21 cellular contexts compared by ENCODE assay signal in the genomic region with DNA sequence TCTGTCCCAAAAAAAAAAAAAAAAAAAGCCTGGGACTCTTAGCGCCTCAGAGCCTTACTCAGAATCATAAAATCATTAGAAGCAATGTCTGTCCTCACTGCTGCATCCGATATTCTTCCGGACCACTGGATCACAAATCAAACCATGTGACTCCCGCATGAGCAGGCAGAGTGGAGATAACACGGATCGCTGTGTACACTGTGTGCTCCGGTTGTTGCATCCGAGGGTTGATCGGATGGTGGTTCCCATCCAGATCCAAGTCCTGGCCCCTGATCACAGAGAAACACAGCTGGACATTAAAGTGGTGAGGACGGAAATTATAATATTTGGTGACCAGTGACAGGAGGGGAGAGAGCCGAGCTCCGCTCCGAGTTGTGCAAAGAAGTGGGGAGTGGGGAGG. TPM values are rescaled to one million over a fixed set of nuclear protein-coding genes. Genes with fewer than 3 reads are reported as not detected.
DNase-seq lines count a peak whose midpoint lies in the region; ATAC-seq and TF ChIP-seq lines count a peak whose summit lies in the region.
"Had no signal": no experiment of that assay in that cellular context is flagged by ENCODE, and none has a peak within 500 bp of the region (broad histone marks: within the 10 kb centered on the region; RNA-seq: fewer than 3 reads in every experiment).

No MANE protein-coding gene starts in this region.

- peak overlapping the region; percentile 32 for H3K4me3 ChIP-seq in endocrine pancreas (ENCODE audit: control insufficient read depth, insufficient read depth, low read length)
- no peak overlapping the region for H3K4me3 ChIP-seq in lower lobe of right lung
- H3K4me3 ChIP-seq: GM12878 had no signal

- H3K9me3 ChIP-seq in endocrine pancreas (ENCODE audit: control insufficient read depth, low read length) (no peaks in the 10 kb centered on the region), lower lobe of right lung (no peaks in the 10 kb centered on the region)

- ATAC-seq in lower lobe of right lung = no peak
- ATAC-seq in GM21381 (IDR thresholded peaks at IDR 0.05; ENCODE audit: unreplicated experiment) = no peak
- no peak for ATAC-seq in GM18502 (IDR thresholded peaks at IDR 0.05; ENCODE audit: poor library complexity, unreplicated experiment)
- ATAC-seq: activated CD8-positive, alpha-beta memory T cell treated with anti-CD3 and anti-CD28 coated beads, Interleukin-2, amount 10 ng/mL, durations not matched to agents 7 days and 5 days; CD8-positive, alpha-beta T cell; foreskin keratinocyte; GM12878; HCT116; natural killer cell; stimulated activated naive B cell treated with anti-CD40 and anti-IgM and Interleukin-4, amounts not matched to agents 10 μg/mL and 1 μg/mL and 100 μg/mL, for 72 hours had no signal

- intact Hi-C loops in lower lobe of right lung (cut with DNase I) = no loop called here

- H3K9ac ChIP-seq in endocrine pancreas (ENCODE audit: control insufficient read depth, insufficient read depth, low read length) = no peak overlapping the region

- no peak overlapping the region for H3K27ac ChIP-seq in lower lobe of right lung
- H3K27ac ChIP-seq: foreskin keratinocyte had no signal

- H3K36me3 ChIP-seq in endocrine pancreas (ENCODE audit: control insufficient read depth, insufficient read depth, low read length) = no peaks in the 10 kb centered on the region
- peaks cover 13% of the 10 kb centered on the region for H3K36me3 ChIP-seq in lower lobe of right lung

- in situ Hi-C loops in ACHN (cut with HindIII; ENCODE audit: low pct_ligation_motif_present, low pct_unique_long_range_greater_than_20kb, low sequenced_read_pairs) = no loop called here

- peak; percentile 13 for DNase-seq in D341Med (ENCODE audit: low spot score)
- DNase-seq in NCI-H2171 treated with DMSO at 0.1 percent for 48 hours (lab: John Stamatoyannopoulos, UW) = peak; percentile 53
- DNase-seq in lower lobe of right lung = peak; percentile 16
- no peak for DNase-seq in NOMO-1 (lab: John Stamatoyannopoulos, UW; ENCODE audit: unreplicated experiment in 2 of 2)
- DNase-seq in ACHN = no peak
- DNase-seq: activated CD4-positive, alpha-beta T cell treated with anti-CD3 and anti-CD28 coated beads for 1 hour; activated CD8-positive, alpha-beta memory T cell treated with anti-CD3 and anti-CD28 coated beads, Interleukin-2, amount 10 ng/mL, durations not matched to agents 7 days and 5 days; CD8-positive, alpha-beta T cell; erythroblast; foreskin keratinocyte; natural killer cell; NCI-H1105; NCI-H510A; stimulated activated CD4-positive, alpha-beta T cell treated with anti-CD3 and anti-CD28 coated beads, Interleukin-2, amount 100 ng/mL, for 24 hours; stimulated activated naive B cell treated with anti-CD40 and anti-IgM and Interleukin-4, amounts not matched to agents 10 μg/mL and 1 μg/mL and 100 μg/mL, for 72 hours had no signal

- TF ChIP-seq CTCF in lower lobe of right lung (IDR thresholded peaks at IDR 0.05) = no peak

- H3K27me3 ChIP-seq in endocrine pancreas (ENCODE audit: control insufficient read depth, insufficient read depth, low read length) (no peaks in the 10 kb centered on the region), lower lobe of right lung (ENCODE audit: low read depth) (no peaks in the 10 kb centered on the region)
- H3K27me3 ChIP-seq: dorsolateral prefrontal cortex, foreskin keratinocyte had no signal

- H3K4me1 ChIP-seq in endocrine pancreas (ENCODE audit: control insufficient read depth, insufficient read depth, low read length) (peaks cover 10% of the 10 kb centered on the region), lower lobe of right lung (peaks cover 36% of the 10 kb centered on the region)

RNA-seq across cellular contexts. Expression of gene TXNRD2, which starts 9.7 kb away (rescaled TPM):
- total RNA-seq in lower lobe of right lung = 47.5 TPM

RNA-seq across cellular contexts. Expression of gene COMT, which starts 9.8 kb away (rescaled TPM):
- 235 TPM for total RNA-seq in lower lobe of right lung

Comparison
In these comparisons a context has a peak if more than half of its experiments do, and no peak if none do; other contexts are left out.
1. DNase-seq: peak in D341Med (single experiment), NCI-H2171 treated with DMSO at 0.1 percent for 48 hours (single experiment) and lower lobe of right lung (single experiment); none in NOMO-1 (0 of 2) and ACHN (single experiment).